ENCODE assay signal across 19 cellular contexts in genomic region chr1:42723511-42723910, GRCh38. TPM values are rescaled to one million over a fixed set of nuclear protein-coding genes. Genes with fewer than 3 reads are reported as not detected.
"Had no signal": no experiment of that assay in that cellular context is flagged by ENCODE, and none has a peak within 500 bp of the region (broad histone marks: within the 10 kb centered on the region; RNA-seq: fewer than 3 reads in every experiment).

No MANE protein-coding gene starts in this region.

- H3K4me1 Mint-ChIP-seq: central memory CD8-positive, alpha-beta T cell; nephron; T-cell had no signal

- H3K9me3 Mint-ChIP-seq: central memory CD8-positive, alpha-beta T cell; effector memory CD8-positive, alpha-beta T cell; T-cell; WTC11 had no signal

- H3K27me3 ChIP-seq: spleen, suprapubic skin, upper lobe of right lung had no signal

- H3K4me1 ChIP-seq: psoas muscle, spleen, suprapubic skin, upper lobe of right lung had no signal

- H3K27ac ChIP-seq: psoas muscle, SK-N-MC, spleen, suprapubic skin, upper lobe of right lung had no signal

- H3K36me3 ChIP-seq: suprapubic skin, upper lobe of right lung had no signal

- H3K4me3 Mint-ChIP-seq: central memory CD8-positive, alpha-beta T cell; effector memory CD8-positive, alpha-beta T cell; nephron; T-cell; WTC11 had no signal

- H3K9me3 ChIP-seq: psoas muscle, spleen, suprapubic skin, upper lobe of right lung had no signal

- H3K27me3 Mint-ChIP-seq: central memory CD8-positive, alpha-beta T cell; effector memory CD8-positive, alpha-beta T cell; T-cell had no signal

- DNase-seq: activated CD4-positive, alpha-beta T cell treated with anti-CD3 and anti-CD28 coated beads, Interleukin-2, amount 50 U/mL, for 4 hours; activated naive CD4-positive, alpha-beta T cell; effector memory CD8-positive, alpha-beta T cell; hypothalamus; left cardiac atrium; psoas muscle; spleen; stimulated activated CD4-positive, alpha-beta T cell treated with anti-CD3 and anti-CD28 coated beads, Interleukin-1b, Interleukin-23, amount 100 ng/mL, for 48 hours; stimulated activated naive CD4-positive, alpha-beta T cell treated with Interleukin-2 at 50 U/mL for 16 hours; T-cell; upper lobe of right lung had no signal

- H3K4me3 ChIP-seq: psoas muscle, SK-N-MC, spleen, suprapubic skin, upper lobe of right lung had no signal

- H3K36me3 Mint-ChIP-seq: WTC11 had no signal

- H3K27ac Mint-ChIP-seq: nephron, T-cell, WTC11 had no signal

RNA-seq across cellular contexts. Expression of gene CLDN19, which starts 16.5 kb away (rescaled TPM):
- total RNA-seq: glomerular endothelial cell, left cardiac atrium, lung microvascular endothelial cell, omental fat pad, psoas muscle, upper lobe of right lung had no signal
